Comparison of ENCODE assay signal across 15 cellular contexts in the genomic region with DNA sequence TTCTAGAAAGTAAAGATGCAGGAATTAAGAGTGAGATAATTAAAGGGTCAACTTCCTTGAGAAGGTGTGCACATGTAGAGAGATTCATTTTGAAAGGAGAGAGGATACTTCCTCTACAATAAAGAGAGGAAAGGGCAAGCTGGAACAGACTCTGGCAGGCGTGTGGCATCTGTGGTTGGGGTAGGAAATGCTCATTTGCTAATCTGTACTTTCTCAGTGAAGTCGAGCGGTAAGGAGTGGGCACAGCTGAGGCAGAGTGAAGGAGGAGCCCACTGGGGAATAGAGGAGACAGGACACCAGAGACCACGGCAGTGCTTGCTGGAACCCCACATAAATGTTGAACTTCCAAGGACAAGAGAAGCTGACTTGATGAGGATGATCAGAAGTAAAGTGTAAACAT. TPM values are rescaled to one million over a fixed set of nuclear protein-coding genes. Genes with fewer than 3 reads are reported as not detected.
DNase-seq lines count a peak whose midpoint lies in the region; ATAC-seq and TF ChIP-seq lines count a peak whose summit lies in the region.
"Had no signal": no experiment of that assay in that cellular context is flagged by ENCODE, and none has a peak within 500 bp of the region (broad histone marks: within the 10 kb centered on the region; RNA-seq: fewer than 3 reads in every experiment).

No MANE protein-coding gene starts in this region.

- H3K27ac Mint-ChIP-seq in activated naive CD4-positive, alpha-beta T cell treated with anti-CD3 and anti-CD28 coated beads, Interleukin-2, amount 50 U/mL, for 72 hours, result peak overlapping the region; percentile 64 to 85
- H3K27ac Mint-ChIP-seq in T-helper 2 cell treated with Interferon-gamma antibody and Interleukin-4, amounts not matched to agents 5 μg/mL and 100 μg/mL, for 36 hours, result peak overlapping the region; percentile 7
- peak overlapping the region; percentile 1 for H3K27ac Mint-ChIP-seq in endothelial cell (ENCODE audit: unreplicated experiment)

- H3K9me3 ChIP-seq in upper lobe of right lung (no peaks in the 10 kb centered on the region), smooth muscle cell (replicated peaks; ENCODE audit: low read depth) (no peaks in the 10 kb centered on the region)
- H3K9me3 ChIP-seq: breast epithelium had no signal

- DNase-seq in activated naive CD4-positive, alpha-beta T cell treated with anti-CD3 and anti-CD28 coated beads, Interleukin-2, amount 50 U/mL, for 72 hours (ENCODE audit: low spot score in 2 of 2), result no peak
- no peak for DNase-seq in activated naive CD4-positive, alpha-beta T cell treated with anti-CD3 and anti-CD28 coated beads, Interleukin-2, amount 50 U/mL, for 16 hours
- DNase-seq in T-helper 2 cell treated with Interferon-gamma antibody and Interleukin-4, amounts not matched to agents 5 μg/mL and 100 μg/mL, for 36 hours (ENCODE audit: low spot score), result no peak
- DNase-seq in endothelial cell (ENCODE audit: low spot score) (no peak), upper lobe of right lung (no peak), Ammon's horn (ENCODE audit: low spot score) (no peak), smooth muscle cell (lab: John Stamatoyannopoulos, UW; ENCODE audit: unreplicated experiment) (no peak)
- DNase-seq: KG1, left cardiac atrium, NCI-H1417, NCI-H345, small intestine had no signal

- H3K27ac ChIP-seq in upper lobe of right lung (no peak overlapping the region), smooth muscle cell (ENCODE audit: low read depth) (no peak overlapping the region)
- H3K27ac ChIP-seq: breast epithelium had no signal

- no peak overlapping the region for H3K4me3 Mint-ChIP-seq in T-helper 2 cell treated with Interferon-gamma antibody and Interleukin-4, amounts not matched to agents 5 μg/mL and 100 μg/mL, for 36 hours
- H3K4me3 Mint-ChIP-seq in endothelial cell (ENCODE audit: unreplicated experiment), result no peak overlapping the region

- peaks cover 99% of the 10 kb centered on the region for H3K36me3 ChIP-seq in upper lobe of right lung
- H3K36me3 ChIP-seq in smooth muscle cell (ENCODE audit: low read depth), result no peaks in the 10 kb centered on the region

- H3F3A ChIP-seq in smooth muscle cell (ENCODE audit: low read depth), result no peaks in the 10 kb centered on the region

- ATAC-seq in activated naive CD4-positive, alpha-beta T cell treated with anti-CD3 and anti-CD28 coated beads, Interleukin-2, amount 50 U/mL, for 72 hours, result no peak
- peak; percentile 86 for ATAC-seq in upper lobe of right lung
- no peak for ATAC-seq in HG03378 (IDR thresholded peaks at IDR 0.05; ENCODE audit: unreplicated experiment)
- ATAC-seq: left cardiac atrium, Right ventricle myocardium inferior had no signal

- H3K27me3 ChIP-seq in upper lobe of right lung (no peaks in the 10 kb centered on the region), smooth muscle cell (ENCODE audit: low read depth) (no peaks in the 10 kb centered on the region)
- H3K27me3 ChIP-seq: breast epithelium had no signal

- no peak overlapping the region for H3K4me3 ChIP-seq in upper lobe of right lung
- no peak overlapping the region for H3K4me3 ChIP-seq in smooth muscle cell
- H3K4me3 ChIP-seq: breast epithelium had no signal

- peaks cover 8 to 10% of the 10 kb centered on the region in 2 donors for H3K36me3 Mint-ChIP-seq in activated naive CD4-positive, alpha-beta T cell treated with anti-CD3 and anti-CD28 coated beads, Interleukin-2, amount 50 U/mL, for 72 hours
- peaks cover 59% of the 10 kb centered on the region for H3K36me3 Mint-ChIP-seq in T-helper 2 cell treated with Interferon-gamma antibody and Interleukin-4, amounts not matched to agents 5 μg/mL and 100 μg/mL, for 36 hours (ENCODE audit: low read depth)
- peaks cover 41% of the 10 kb centered on the region for H3K36me3 Mint-ChIP-seq in endothelial cell (ENCODE audit: low read depth, unreplicated experiment)

- no peak for TF ChIP-seq CTCF in endothelial cell (IDR thresholded peaks at IDR 0.05; ENCODE audit: unreplicated experiment)
- TF ChIP-seq CTCF in upper lobe of right lung (IDR thresholded peaks at IDR 0.05), result no peak
- no peak for TF ChIP-seq CTCF in smooth muscle cell (IDR thresholded peaks at IDR 0.05; ENCODE audit: borderline replicate concordance, insufficient read depth, poor library complexity, severe bottlenecking)

- H3K4me2 ChIP-seq in smooth muscle cell, result no peak overlapping the region

- H3K4me1 Mint-ChIP-seq in T-helper 2 cell treated with Interferon-gamma antibody and Interleukin-4, amounts not matched to agents 5 μg/mL and 100 μg/mL, for 36 hours (ENCODE audit: low read depth), result peaks cover 8% of the 10 kb centered on the region
- H3K4me1 Mint-ChIP-seq in endothelial cell (ENCODE audit: unreplicated experiment), result peaks cover 5% of the 10 kb centered on the region

- H4K20me1 ChIP-seq in smooth muscle cell (ENCODE audit: low read depth), result no peaks in the 10 kb centered on the region

- H3K4me1 ChIP-seq in upper lobe of right lung, result no peaks in the 10 kb centered on the region
- no peaks in the 10 kb centered on the region for H3K4me1 ChIP-seq in smooth muscle cell (ENCODE audit: low read depth)
- H3K4me1 ChIP-seq: breast epithelium had no signal

- no peaks in the 10 kb centered on the region for H3K27me3 Mint-ChIP-seq in T-helper 2 cell treated with Interferon-gamma antibody and Interleukin-4, amounts not matched to agents 5 μg/mL and 100 μg/mL, for 36 hours (ENCODE audit: low read depth)
- H3K27me3 Mint-ChIP-seq in endothelial cell (ENCODE audit: unreplicated experiment), result no peaks in the 10 kb centered on the region

- no peaks in the 10 kb centered on the region for H3K9me3 Mint-ChIP-seq in activated naive CD4-positive, alpha-beta T cell treated with anti-CD3 and anti-CD28 coated beads, Interleukin-2, amount 50 U/mL, for 72 hours
- no peaks in the 10 kb centered on the region for H3K9me3 Mint-ChIP-seq in T-helper 2 cell treated with Interferon-gamma antibody and Interleukin-4, amounts not matched to agents 5 μg/mL and 100 μg/mL, for 36 hours
- H3K9me3 Mint-ChIP-seq in endothelial cell (ENCODE audit: unreplicated experiment), result no peaks in the 10 kb centered on the region

- no peak overlapping the region for H3K9ac ChIP-seq in smooth muscle cell (ENCODE audit: low read depth)

- no peaks in the 10 kb centered on the region for H3K79me2 ChIP-seq in smooth muscle cell (ENCODE audit: low read depth)

- H2AFZ ChIP-seq in smooth muscle cell (ENCODE audit: low read depth), result no peak overlapping the region

- WGBS in smooth muscle cell (ENCODE audit: low lambda C conversion rate), result 96% methylated on average over 4 of the region's 4 CpGs

- intact Hi-C loops in upper lobe of right lung (cut with DNase I), result no loop called here

RNA-seq across cellular contexts. Expression of a gene that starts 49.1 kb away (rescaled TPM):
- not detected for total RNA-seq in activated naive CD4-positive, alpha-beta T cell treated with anti-CD3 and anti-CD28 coated beads, Interleukin-2, amount 50 U/mL, for 72 hours
- 6.8 TPM for total RNA-seq in endothelial cell (ENCODE audit: unreplicated experiment)
- 23.5 TPM for total RNA-seq in upper lobe of right lung
- total RNA-seq in smooth muscle cell, result 0.18 TPM in 1 of 2 replicates, not detected in the other
- 0.47 and 0.70 TPM in 2 replicates for polyA plus RNA-seq in smooth muscle cell
- total RNA-seq: Right ventricle myocardium inferior had no signal

Comparison
In these comparisons a context has a peak if more than half of its experiments do, and no peak if none do; other contexts are left out.
1. H3K27ac Mint-ChIP-seq: peak in every context shown above with its lines; median percentile 74 in activated naive CD4-positive, alpha-beta T cell treated with anti-CD3 and anti-CD28 coated beads, Interleukin-2, amount 50 U/mL, for 72 hours; 7 in T-helper 2 cell treated with Interferon-gamma antibody and Interleukin-4, amounts not matched to agents 5 μg/mL and 100 μg/mL, for 36 hours; 1 in endothelial cell.